ENCODE assay signal across 1 cellular context in the genomic region with DNA sequence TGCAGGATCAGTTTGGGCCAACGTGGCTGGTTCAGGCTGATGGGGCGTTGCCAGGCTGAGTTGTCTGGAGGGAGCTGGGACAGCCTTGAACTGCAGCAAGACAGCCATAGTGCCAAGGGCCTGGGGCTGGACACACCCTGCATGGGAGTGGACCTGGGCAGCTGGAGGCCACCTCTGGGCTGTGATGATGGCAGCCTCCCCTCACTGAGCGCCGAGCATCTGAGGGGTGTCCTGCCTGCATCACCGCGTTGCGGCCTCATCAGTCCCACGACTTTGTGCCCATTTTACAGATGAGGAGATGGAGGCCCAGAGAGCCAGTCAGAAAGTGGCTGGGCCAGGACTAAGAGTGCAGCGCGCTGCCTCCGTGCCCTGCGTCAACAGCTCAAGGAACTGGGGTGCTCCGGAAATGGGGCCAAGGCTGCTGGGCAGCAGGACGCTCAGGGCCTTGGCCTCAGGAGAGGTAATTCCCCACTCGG.
TF ChIP-seq lines count a peak whose summit lies in the region.

No MANE protein-coding gene starts in this region.

TF ChIP-seq in HepG2, 621 proteins besides CTCF, POLR2A, EP300 and RAD21 (continues in another document):
- no peak for TF ChIP-seq ZNF207 (IDR thresholded peaks at IDR 0.05; ENCODE audit: borderline replicate concordance)
- TF ChIP-seq, protein P1, sequence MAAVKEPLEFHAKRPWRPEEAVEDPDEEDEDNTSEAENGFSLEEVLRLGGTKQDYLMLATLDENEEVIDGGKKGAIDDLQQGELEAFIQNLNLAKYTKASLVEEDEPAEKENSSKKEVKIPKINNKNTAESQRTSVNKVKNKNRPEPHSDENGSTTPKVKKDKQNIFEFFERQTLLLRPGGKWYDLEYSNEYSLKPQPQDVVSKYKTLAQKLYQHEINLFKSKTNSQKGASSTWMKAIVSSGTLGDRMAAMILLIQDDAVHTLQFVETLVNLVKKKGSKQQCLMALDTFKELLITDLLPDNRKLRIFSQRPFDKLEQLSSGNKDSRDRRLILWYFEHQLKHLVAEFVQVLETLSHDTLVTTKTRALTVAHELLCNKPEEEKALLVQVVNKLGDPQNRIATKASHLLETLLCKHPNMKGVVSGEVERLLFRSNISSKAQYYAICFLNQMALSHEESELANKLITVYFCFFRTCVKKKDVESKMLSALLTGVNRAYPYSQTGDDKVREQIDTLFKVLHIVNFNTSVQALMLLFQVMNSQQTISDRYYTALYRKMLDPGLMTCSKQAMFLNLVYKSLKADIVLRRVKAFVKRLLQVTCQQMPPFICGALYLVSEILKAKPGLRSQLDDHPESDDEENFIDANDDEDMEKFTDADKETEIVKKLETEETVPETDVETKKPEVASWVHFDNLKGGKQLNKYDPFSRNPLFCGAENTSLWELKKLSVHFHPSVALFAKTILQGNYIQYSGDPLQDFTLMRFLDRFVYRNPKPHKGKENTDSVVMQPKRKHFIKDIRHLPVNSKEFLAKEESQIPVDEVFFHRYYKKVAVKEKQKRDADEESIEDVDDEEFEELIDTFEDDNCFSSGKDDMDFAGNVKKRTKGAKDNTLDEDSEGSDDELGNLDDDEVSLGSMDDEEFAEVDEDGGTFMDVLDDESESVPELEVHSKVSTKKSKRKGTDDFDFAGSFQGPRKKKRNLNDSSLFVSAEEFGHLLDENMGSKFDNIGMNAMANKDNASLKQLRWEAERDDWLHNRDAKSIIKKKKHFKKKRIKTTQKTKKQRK (IDR thresholded peaks at IDR 0.05; ENCODE audit: low read length) = no peak
- no peak for TF ChIP-seq ZNF12 (CRISPR knock-in tag; IDR thresholded peaks at IDR 0.05)
- TF ChIP-seq PRPF4 (IDR thresholded peaks at IDR 0.05; ENCODE audit: low read depth, low read length, poor library complexity, severe bottlenecking) = no peak
- TF ChIP-seq CCAR2 (optimal IDR thresholded peaks at IDR 0.05; ENCODE audit: low read depth, low read length) = no peak
- TF ChIP-seq ZNF713 (CRISPR knock-in tag; IDR thresholded peaks at IDR 0.05) = no peak
- TF ChIP-seq, protein P2, sequence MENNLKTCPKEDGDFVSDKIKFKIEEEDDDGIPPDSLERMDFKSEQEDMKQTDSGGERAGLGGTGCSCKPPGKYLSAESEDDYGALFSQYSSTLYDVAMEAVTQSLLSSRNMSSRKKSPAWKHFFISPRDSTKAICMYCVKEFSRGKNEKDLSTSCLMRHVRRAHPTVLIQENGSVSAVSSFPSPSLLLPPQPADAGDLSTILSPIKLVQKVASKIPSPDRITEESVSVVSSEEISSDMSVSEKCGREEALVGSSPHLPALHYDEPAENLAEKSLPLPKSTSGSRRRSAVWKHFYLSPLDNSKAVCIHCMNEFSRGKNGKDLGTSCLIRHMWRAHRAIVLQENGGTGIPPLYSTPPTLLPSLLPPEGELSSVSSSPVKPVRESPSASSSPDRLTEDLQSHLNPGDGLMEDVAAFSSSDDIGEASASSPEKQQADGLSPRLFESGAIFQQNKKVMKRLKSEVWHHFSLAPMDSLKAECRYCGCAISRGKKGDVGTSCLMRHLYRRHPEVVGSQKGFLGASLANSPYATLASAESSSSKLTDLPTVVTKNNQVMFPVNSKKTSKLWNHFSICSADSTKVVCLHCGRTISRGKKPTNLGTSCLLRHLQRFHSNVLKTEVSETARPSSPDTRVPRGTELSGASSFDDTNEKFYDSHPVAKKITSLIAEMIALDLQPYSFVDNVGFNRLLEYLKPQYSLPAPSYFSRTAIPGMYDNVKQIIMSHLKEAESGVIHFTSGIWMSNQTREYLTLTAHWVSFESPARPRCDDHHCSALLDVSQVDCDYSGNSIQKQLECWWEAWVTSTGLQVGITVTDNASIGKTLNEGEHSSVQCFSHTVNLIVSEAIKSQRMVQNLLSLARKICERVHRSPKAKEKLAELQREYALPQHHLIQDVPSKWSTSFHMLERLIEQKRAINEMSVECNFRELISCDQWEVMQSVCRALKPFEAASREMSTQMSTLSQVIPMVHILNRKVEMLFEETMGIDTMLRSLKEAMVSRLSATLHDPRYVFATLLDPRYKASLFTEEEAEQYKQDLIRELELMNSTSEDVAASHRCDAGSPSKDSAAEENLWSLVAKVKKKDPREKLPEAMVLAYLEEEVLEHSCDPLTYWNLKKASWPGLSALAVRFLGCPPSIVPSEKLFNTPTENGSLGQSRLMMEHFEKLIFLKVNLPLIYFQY (CRISPR knock-in tag; IDR thresholded peaks at IDR 0.05; ENCODE audit: borderline replicate concordance) = no peak
- TF ChIP-seq HNRNPLL (IDR thresholded peaks at IDR 0.05; ENCODE audit: low read depth, low read length, poor library complexity, severe bottlenecking) = peak; percentile 60
- TF ChIP-seq KDM1A (CRISPR knock-in tag; IDR thresholded peaks at IDR 0.05) = 0 out of 2 replicates have a peak, but pooled peaks have one; percentile 55
- peak; percentile 96 for TF ChIP-seq ZNF629 (CRISPR knock-in tag; conservative IDR thresholded peaks at IDR 0.05)
- TF ChIP-seq, protein P3, sequence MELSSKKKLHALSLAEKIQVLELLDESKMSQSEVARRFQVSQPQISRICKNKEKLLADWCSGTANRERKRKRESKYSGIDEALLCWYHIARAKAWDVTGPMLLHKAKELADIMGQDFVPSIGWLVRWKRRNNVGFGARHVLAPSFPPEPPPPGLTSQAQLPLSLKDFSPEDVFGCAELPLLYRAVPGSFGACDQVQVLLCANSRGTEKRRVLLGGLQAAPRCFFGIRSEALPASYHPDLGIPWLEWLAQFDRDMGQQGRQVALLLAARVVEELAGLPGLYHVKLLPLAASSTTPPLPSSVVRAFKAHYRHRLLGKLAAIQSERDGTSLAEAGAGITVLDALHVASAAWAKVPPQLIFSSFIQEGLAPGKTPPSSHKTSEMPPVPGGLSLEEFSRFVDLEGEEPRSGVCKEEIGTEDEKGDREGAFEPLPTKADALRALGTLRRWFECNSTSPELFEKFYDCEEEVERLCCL (CRISPR knock-in tag; IDR thresholded peaks at IDR 0.05; ENCODE audit: borderline replicate concordance) = no peak
- TF ChIP-seq ZMYM3 (CRISPR knock-in tag; IDR thresholded peaks at IDR 0.05) = peak; percentile 87
- TF ChIP-seq ATF1 (CRISPR knock-in tag; IDR thresholded peaks at IDR 0.05) = no peak
- TF ChIP-seq ZNF124 (CRISPR knock-in tag; IDR thresholded peaks at IDR 0.05) = no peak
- no peak for TF ChIP-seq ZNF496 (CRISPR knock-in tag; IDR thresholded peaks at IDR 0.05; ENCODE audit: insufficient replicate concordance)
- TF ChIP-seq KLF13 (CRISPR knock-in tag; IDR thresholded peaks at IDR 0.05) = no peak
- TF ChIP-seq ZNF672 (CRISPR knock-in tag; IDR thresholded peaks at IDR 0.05) = no peak
- TF ChIP-seq ZFX (CRISPR knock-in tag; IDR thresholded peaks at IDR 0.05; ENCODE audit: low read depth) = 0 out of 2 replicates have a peak, but pooled peaks have one; percentile 18
- TF ChIP-seq HDAC2 (CRISPR knock-in tag; IDR thresholded peaks at IDR 0.05) = 0 out of 2 replicates have a peak, but pooled peaks have one; percentile 17
- TF ChIP-seq PHF5A (CRISPR knock-in tag; IDR thresholded peaks at IDR 0.05; ENCODE audit: low read depth, unreplicated experiment) = no peak
- TF ChIP-seq MBD4 (IDR thresholded peaks at IDR 0.05; ENCODE audit: borderline replicate concordance, low read length) = no peak
- TF ChIP-seq SP4 (CRISPR knock-in tag; IDR thresholded peaks at IDR 0.05) = no peak
- TF ChIP-seq ONECUT2 (CRISPR knock-in tag; IDR thresholded peaks at IDR 0.05) = no peak
- no peak for TF ChIP-seq SPEN (CRISPR knock-in tag; IDR thresholded peaks at IDR 0.05; ENCODE audit: low read depth)
- no peak for TF ChIP-seq RFX5 (IDR thresholded peaks at IDR 0.05; ENCODE audit: low read depth, low read length)
- no peak for TF ChIP-seq ATF7 (IDR thresholded peaks at IDR 0.05)
- TF ChIP-seq ATF7 (CRISPR knock-in tag; IDR thresholded peaks at IDR 0.05) = peak; percentile 44; the same call in 1 of the 2 replicates
- 0 out of 2 replicates have a peak, but pooled peaks have one; percentile 15 for TF ChIP-seq PHF8 (CRISPR knock-in tag; IDR thresholded peaks at IDR 0.05)
- peak; percentile 38; the same call in 1 of the 2 replicates for TF ChIP-seq RCOR2 (CRISPR knock-in tag; IDR thresholded peaks at IDR 0.05)
- TF ChIP-seq, protein P4, sequence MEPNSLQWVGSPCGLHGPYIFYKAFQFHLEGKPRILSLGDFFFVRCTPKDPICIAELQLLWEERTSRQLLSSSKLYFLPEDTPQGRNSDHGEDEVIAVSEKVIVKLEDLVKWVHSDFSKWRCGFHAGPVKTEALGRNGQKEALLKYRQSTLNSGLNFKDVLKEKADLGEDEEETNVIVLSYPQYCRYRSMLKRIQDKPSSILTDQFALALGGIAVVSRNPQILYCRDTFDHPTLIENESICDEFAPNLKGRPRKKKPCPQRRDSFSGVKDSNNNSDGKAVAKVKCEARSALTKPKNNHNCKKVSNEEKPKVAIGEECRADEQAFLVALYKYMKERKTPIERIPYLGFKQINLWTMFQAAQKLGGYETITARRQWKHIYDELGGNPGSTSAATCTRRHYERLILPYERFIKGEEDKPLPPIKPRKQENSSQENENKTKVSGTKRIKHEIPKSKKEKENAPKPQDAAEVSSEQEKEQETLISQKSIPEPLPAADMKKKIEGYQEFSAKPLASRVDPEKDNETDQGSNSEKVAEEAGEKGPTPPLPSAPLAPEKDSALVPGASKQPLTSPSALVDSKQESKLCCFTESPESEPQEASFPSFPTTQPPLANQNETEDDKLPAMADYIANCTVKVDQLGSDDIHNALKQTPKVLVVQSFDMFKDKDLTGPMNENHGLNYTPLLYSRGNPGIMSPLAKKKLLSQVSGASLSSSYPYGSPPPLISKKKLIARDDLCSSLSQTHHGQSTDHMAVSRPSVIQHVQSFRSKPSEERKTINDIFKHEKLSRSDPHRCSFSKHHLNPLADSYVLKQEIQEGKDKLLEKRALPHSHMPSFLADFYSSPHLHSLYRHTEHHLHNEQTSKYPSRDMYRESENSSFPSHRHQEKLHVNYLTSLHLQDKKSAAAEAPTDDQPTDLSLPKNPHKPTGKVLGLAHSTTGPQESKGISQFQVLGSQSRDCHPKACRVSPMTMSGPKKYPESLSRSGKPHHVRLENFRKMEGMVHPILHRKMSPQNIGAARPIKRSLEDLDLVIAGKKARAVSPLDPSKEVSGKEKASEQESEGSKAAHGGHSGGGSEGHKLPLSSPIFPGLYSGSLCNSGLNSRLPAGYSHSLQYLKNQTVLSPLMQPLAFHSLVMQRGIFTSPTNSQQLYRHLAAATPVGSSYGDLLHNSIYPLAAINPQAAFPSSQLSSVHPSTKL (CRISPR knock-in tag; IDR thresholded peaks at IDR 0.05) = no peak
- no peak for TF ChIP-seq ZNF354B (CRISPR knock-in tag; IDR thresholded peaks at IDR 0.05)
- TF ChIP-seq, protein P5, sequence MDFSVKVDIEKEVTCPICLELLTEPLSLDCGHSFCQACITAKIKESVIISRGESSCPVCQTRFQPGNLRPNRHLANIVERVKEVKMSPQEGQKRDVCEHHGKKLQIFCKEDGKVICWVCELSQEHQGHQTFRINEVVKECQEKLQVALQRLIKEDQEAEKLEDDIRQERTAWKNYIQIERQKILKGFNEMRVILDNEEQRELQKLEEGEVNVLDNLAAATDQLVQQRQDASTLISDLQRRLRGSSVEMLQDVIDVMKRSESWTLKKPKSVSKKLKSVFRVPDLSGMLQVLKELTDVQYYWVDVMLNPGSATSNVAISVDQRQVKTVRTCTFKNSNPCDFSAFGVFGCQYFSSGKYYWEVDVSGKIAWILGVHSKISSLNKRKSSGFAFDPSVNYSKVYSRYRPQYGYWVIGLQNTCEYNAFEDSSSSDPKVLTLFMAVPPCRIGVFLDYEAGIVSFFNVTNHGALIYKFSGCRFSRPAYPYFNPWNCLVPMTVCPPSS (IDR thresholded peaks at IDR 0.05) = no peak
- TF ChIP-seq MAF1 (CRISPR knock-in tag; IDR thresholded peaks at IDR 0.05; ENCODE audit: borderline replicate concordance) = no peak
- no peak for TF ChIP-seq ATF7-NPFF (CRISPR knock-in tag; IDR thresholded peaks at IDR 0.05; ENCODE audit: low read depth)
- TF ChIP-seq ZNF747 (CRISPR knock-in tag; IDR thresholded peaks at IDR 0.05; ENCODE audit: borderline replicate concordance) = no peak
- TF ChIP-seq ISX (CRISPR knock-in tag; conservative IDR thresholded peaks at IDR 0.05) = no peak
